Comparison of ENCODE assay signal across 23 cellular contexts in genomic region chr17:76405607-76405966, GRCh38. TPM values are rescaled to one million over a fixed set of nuclear protein-coding genes. Genes with fewer than 3 reads are reported as not detected.
DNase-seq lines count a peak whose midpoint lies in the region; ATAC-seq and TF ChIP-seq lines count a peak whose summit lies in the region.
"Had no signal": no experiment of that assay in that cellular context is flagged by ENCODE, and none has a peak within 500 bp of the region (broad histone marks: within the 10 kb centered on the region; RNA-seq: fewer than 3 reads in every experiment).

No MANE protein-coding gene starts in this region.

- H3K27me3 ChIP-seq in cardiac muscle cell = no peaks in the 10 kb centered on the region
- H3K27me3 ChIP-seq: BE2C, SJCRH30, tibial nerve had no signal

- no peaks in the 10 kb centered on the region for H3K27me3 Mint-ChIP-seq in natural killer cell treated with Interleukin-12 subunit alpha and Interleukin-12 subunit beta and Interleukin-15 and Interleukin-18, amount 100 ng/mL, for 72 hours
- H3K27me3 Mint-ChIP-seq in activated T-cell treated with anti-CD3 and anti-CD28 coated beads, Interleukin-2, amount 50 U/mL, for 24 hours = no peaks in the 10 kb centered on the region
- H3K27me3 Mint-ChIP-seq: stimulated activated naive CD8-positive, alpha-beta T cell treated with anti-CD3 and anti-CD28 coated beads, Interleukin-15, Interleukin-2, amounts not matched to agents 100 ng/mL and 50 ng/mL, for 24 hours had no signal

- H3K9me3 Mint-ChIP-seq in natural killer cell treated with Interleukin-12 subunit alpha and Interleukin-12 subunit beta and Interleukin-15 and Interleukin-18, amount 100 ng/mL, for 72 hours = no peaks in the 10 kb centered on the region
- no peaks in the 10 kb centered on the region for H3K9me3 Mint-ChIP-seq in activated T-cell treated with anti-CD3 and anti-CD28 coated beads, Interleukin-2, amount 50 U/mL, for 24 hours
- H3K9me3 Mint-ChIP-seq: neural crest cell; stimulated activated naive CD8-positive, alpha-beta T cell treated with anti-CD3 and anti-CD28 coated beads, Interleukin-15, Interleukin-2, amounts not matched to agents 100 ng/mL and 50 ng/mL, for 24 hours; T-helper 1 cell treated with Interleukin-12 subunit alpha and Interleukin-12 subunit beta and Interleukin-4 antibody, amounts not matched to agents 30 μg/mL and 1 μg/mL, for 36 hours had no signal

- intact Hi-C loops in Right ventricle myocardium inferior (cut with DNase I) = loop anchor here (5.0 kb wide), 1 partner anchor 97 kb away; the partner anchor contains the start of gene RHBDF2
- intact Hi-C loops in left cardiac atrium (cut with DNase I) = no loop called here

- H3K4me1 ChIP-seq in cardiac muscle cell (ENCODE audit: low read depth) = peaks cover 27% of the 10 kb centered on the region
- H3K4me1 ChIP-seq: Caco-2, prostate gland, SJCRH30 had no signal

- H3K4me3 ChIP-seq in cardiac muscle cell = no peak overlapping the region
- H3K4me3 ChIP-seq: prostate gland, SJCRH30, skin epidermis, tibial nerve had no signal

- no peak overlapping the region for H3K4me3 Mint-ChIP-seq in natural killer cell treated with Interleukin-12 subunit alpha and Interleukin-12 subunit beta and Interleukin-15 and Interleukin-18, amount 100 ng/mL, for 72 hours
- H3K4me3 Mint-ChIP-seq in activated T-cell treated with anti-CD3 and anti-CD28 coated beads, Interleukin-2, amount 50 U/mL, for 24 hours = no peak overlapping the region
- H3K4me3 Mint-ChIP-seq: neural crest cell; stimulated activated naive CD8-positive, alpha-beta T cell treated with anti-CD3 and anti-CD28 coated beads, Interleukin-15, Interleukin-2, amounts not matched to agents 100 ng/mL and 50 ng/mL, for 24 hours; T-helper 1 cell treated with Interleukin-12 subunit alpha and Interleukin-12 subunit beta and Interleukin-4 antibody, amounts not matched to agents 30 μg/mL and 1 μg/mL, for 36 hours had no signal

- peaks cover 9 to 25% of the 10 kb centered on the region in 2 donors for H3K4me1 Mint-ChIP-seq in natural killer cell treated with Interleukin-12 subunit alpha and Interleukin-12 subunit beta and Interleukin-15 and Interleukin-18, amount 100 ng/mL, for 72 hours (ENCODE audit: low read depth in 2 of 2)
- peaks cover 4% of the 10 kb centered on the region for H3K4me1 Mint-ChIP-seq in activated T-cell treated with anti-CD3 and anti-CD28 coated beads, Interleukin-2, amount 50 U/mL, for 24 hours (ENCODE audit: low read depth)

- H3K27ac Mint-ChIP-seq in natural killer cell treated with Interleukin-12 subunit alpha and Interleukin-12 subunit beta and Interleukin-15 and Interleukin-18, amount 100 ng/mL, for 72 hours = no peak overlapping the region
- no peak overlapping the region for H3K27ac Mint-ChIP-seq in activated T-cell treated with anti-CD3 and anti-CD28 coated beads, Interleukin-2, amount 50 U/mL, for 24 hours
- H3K27ac Mint-ChIP-seq: stimulated activated naive CD8-positive, alpha-beta T cell treated with anti-CD3 and anti-CD28 coated beads, Interleukin-15, Interleukin-2, amounts not matched to agents 100 ng/mL and 50 ng/mL, for 24 hours; T-helper 1 cell treated with Interleukin-12 subunit alpha and Interleukin-12 subunit beta and Interleukin-4 antibody, amounts not matched to agents 30 μg/mL and 1 μg/mL, for 36 hours had no signal

- peak overlapping the region; percentile 65 for H3K27ac ChIP-seq in cardiac muscle cell
- H3K27ac ChIP-seq: SJCRH30, skin epidermis had no signal

- no peaks in the 10 kb centered on the region for H3K9me3 ChIP-seq in cardiac muscle cell (ENCODE audit: low read depth)
- H3K9me3 ChIP-seq: BE2C, Caco-2, prostate gland, SJCRH30, tibial nerve had no signal

- TF ChIP-seq CTCF in cardiac muscle cell (IDR thresholded peaks at IDR 0.05; ENCODE audit: low read depth, low read length) = no peak

- ATAC-seq in Right ventricle myocardium inferior = no peak
- ATAC-seq in left cardiac atrium = peak; percentile 5 to 29
- peak; percentile 69 to 92 for ATAC-seq in natural killer cell treated with Interleukin-12 subunit alpha and Interleukin-12 subunit beta and Interleukin-15 and Interleukin-18, amount 100 ng/mL, for 72 hours
- no peak for ATAC-seq in HG03520 (IDR thresholded peaks at IDR 0.05; ENCODE audit: unreplicated experiment)

- DNase-seq in cardiac muscle cell (ENCODE audit: low read depth in 1 of 2, low spot score in 1 of 2) (no peak), Right ventricle myocardium inferior (ENCODE audit: missing footprints) (no peak), left cardiac atrium (peak; percentile 17), H4 (ENCODE audit: low spot score) (no peak), NCI-H524 (lab: John Stamatoyannopoulos, UW) (no peak)
- DNase-seq in natural killer cell treated with Interleukin-12 subunit alpha and Interleukin-12 subunit beta and Interleukin-15 and Interleukin-18, amount 100 ng/mL, for 72 hours (ENCODE audit: low spot score) = peak; percentile 79
- DNase-seq in activated T-cell treated with anti-CD3 and anti-CD28 coated beads, Interleukin-2, amount 50 U/mL, for 24 hours = no peak
- DNase-seq: activated CD8-positive, alpha-beta memory T cell treated with anti-CD3 and anti-CD28 coated beads, Interleukin-2, amount 50 U/mL, for 4 hours; activated effector memory CD4-positive, alpha-beta T cell treated with Interleukin-2 at 50 U/mL for 16 hours; Caco-2; EL; midbrain; NCI-H1436; NCI-H446 treated with DMSO at 0.1 percent for 48 hours; SJCRH30 had no signal

- H3K36me3 Mint-ChIP-seq in natural killer cell treated with Interleukin-12 subunit alpha and Interleukin-12 subunit beta and Interleukin-15 and Interleukin-18, amount 100 ng/mL, for 72 hours = peaks cover 10% of the 10 kb centered on the region
- H3K36me3 Mint-ChIP-seq in activated T-cell treated with anti-CD3 and anti-CD28 coated beads, Interleukin-2, amount 50 U/mL, for 24 hours (ENCODE audit: low read depth) = peaks cover 58% of the 10 kb centered on the region

- peaks cover 14% of the 10 kb centered on the region for H3K36me3 ChIP-seq in cardiac muscle cell
- H3K36me3 ChIP-seq: prostate gland had no signal

RNA-seq across cellular contexts. Expression of gene SPHK1, which starts 21.2 kb away (rescaled TPM):
- 19.4 and 24.3 TPM in 2 replicates for total RNA-seq in cardiac muscle cell
- 14.3 and 18.7 TPM in 2 replicates for polyA plus RNA-seq in cardiac muscle cell
- total RNA-seq in Right ventricle myocardium inferior = 2.7 TPM
- total RNA-seq in left cardiac atrium = 10 to 100 TPM in 1 of 2 donors, 1 to 10 TPM in 1; 4.8 to 27.9 TPM
- 10 to 100 TPM; 13.9 to 14.5 TPM for total RNA-seq in natural killer cell treated with Interleukin-12 subunit alpha and Interleukin-12 subunit beta and Interleukin-15 and Interleukin-18, amount 100 ng/mL, for 72 hours
- 7.8 and 9.2 TPM in 2 replicates for total RNA-seq in H4 (2014; rRNA removed; shearing (Covaris generic))

RNA-seq across cellular contexts. Expression of gene UBE2O, which starts 47.4 kb away (rescaled TPM):
- total RNA-seq in cardiac muscle cell = 44.9 and 62.6 TPM in 2 replicates
- 28.5 and 31.9 TPM in 2 replicates for polyA plus RNA-seq in cardiac muscle cell
- 35.4 TPM for total RNA-seq in Right ventricle myocardium inferior
- total RNA-seq in left cardiac atrium = 10 to 100 TPM; 28.3 to 29.1 TPM
- total RNA-seq in natural killer cell treated with Interleukin-12 subunit alpha and Interleukin-12 subunit beta and Interleukin-15 and Interleukin-18, amount 100 ng/mL, for 72 hours = 10 to 100 TPM; 46.7 to 66.9 TPM
- 14.7 and 16.2 TPM in 2 replicates for total RNA-seq in H4 (2014; rRNA removed; shearing (Covaris generic))

RNA-seq across cellular contexts. Expression of gene PRPSAP1, which starts 51.9 kb away (rescaled TPM):
- total RNA-seq in cardiac muscle cell = 59.5 and 63.5 TPM in 2 replicates
- 80.4 and 114 TPM in 2 replicates for polyA plus RNA-seq in cardiac muscle cell
- 35.9 TPM for total RNA-seq in Right ventricle myocardium inferior
- 10 to 100 TPM; 38.9 to 39.3 TPM for total RNA-seq in left cardiac atrium
- total RNA-seq in natural killer cell treated with Interleukin-12 subunit alpha and Interleukin-12 subunit beta and Interleukin-15 and Interleukin-18, amount 100 ng/mL, for 72 hours = 10 to 100 TPM; 45.0 to 57.4 TPM
- total RNA-seq in H4 (2014; rRNA removed; shearing (Covaris generic)) = 48.1 and 49.7 TPM in 2 replicates

Comparison
In these comparisons a context has a peak if more than half of its experiments do, and no peak if none do; other contexts are left out.
1. DNase-seq: peak in left cardiac atrium (single experiment) and natural killer cell treated with Interleukin-12 subunit alpha and Interleukin-12 subunit beta and Interleukin-15 and Interleukin-18, amount 100 ng/mL, for 72 hours (single experiment); none in cardiac muscle cell (0 of 2), Right ventricle myocardium inferior (single experiment), activated T-cell treated with anti-CD3 and anti-CD28 coated beads, Interleukin-2, amount 50 U/mL, for 24 hours (single experiment), H4 (single experiment) and NCI-H524 (0 of 2).
2. ATAC-seq: peak in left cardiac atrium (2 of 2) and natural killer cell treated with Interleukin-12 subunit alpha and Interleukin-12 subunit beta and Interleukin-15 and Interleukin-18, amount 100 ng/mL, for 72 hours (2 of 2); none in Right ventricle myocardium inferior (single experiment) and HG03520 (single experiment).